22 cellular contexts compared by ENCODE assay signal in the genomic region with DNA sequence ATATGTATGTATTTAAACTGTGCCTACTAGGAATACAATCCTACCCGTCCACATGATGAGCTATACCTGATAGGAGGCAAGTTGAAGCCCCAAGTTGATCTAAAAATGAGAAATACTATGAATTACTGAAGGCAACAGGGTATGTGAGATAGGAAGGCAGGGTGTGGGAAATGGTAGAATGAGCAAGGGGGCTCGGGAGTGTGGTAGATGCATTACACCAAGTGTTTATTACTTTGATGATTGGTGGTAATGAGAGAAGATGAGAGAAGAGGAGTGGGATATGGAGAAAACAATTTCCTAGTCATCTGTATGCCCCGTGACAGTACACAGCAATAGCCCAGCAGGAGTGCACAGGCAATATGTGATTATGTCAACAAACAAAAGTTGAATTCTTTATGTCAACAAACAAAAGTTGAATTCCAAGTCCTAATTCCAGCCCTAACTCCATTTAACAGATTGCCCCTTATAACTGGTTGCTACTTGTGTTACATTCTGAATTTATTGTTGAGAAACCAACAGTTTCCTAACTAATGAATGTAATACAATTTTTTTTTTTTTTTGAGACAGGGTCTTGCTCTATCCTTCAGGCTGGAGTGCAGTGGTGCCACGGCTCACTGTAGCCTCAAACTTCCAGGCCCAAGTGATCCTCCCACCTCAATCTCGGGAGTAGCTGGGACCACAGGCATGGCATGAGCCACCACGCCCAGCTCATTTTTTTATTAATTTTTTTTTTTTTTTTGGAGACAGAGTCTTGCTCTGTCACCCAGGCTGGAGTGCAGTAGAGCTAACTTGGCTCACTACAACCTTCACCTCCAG. TPM values are rescaled to one million over a fixed set of nuclear protein-coding genes. Genes with fewer than 3 reads are reported as not detected.
A peak's percentile ranks its signal among the peaks of the same experiment; 100 is the strongest.
DNase-seq lines count a peak whose midpoint lies in the region; ATAC-seq, FAIRE-seq and TF ChIP-seq lines count a peak whose summit lies in the region.
"Had no signal": no experiment of that assay in that cellular context is flagged by ENCODE, and none has a peak within 500 bp of the region (broad histone marks: within the 10 kb centered on the region; RNA-seq: fewer than 3 reads in every experiment).

No MANE protein-coding gene starts in this region.

- no peaks in the 10 kb centered on the region for H3K27me3 ChIP-seq in transverse colon
- H3K27me3 ChIP-seq: adrenal gland, Peyer's patch, right atrium auricular region had no signal

- H3K9me3 ChIP-seq in transverse colon: no peaks in the 10 kb centered on the region
- H3K9me3 ChIP-seq: adrenal gland, mucosa of descending colon, Peyer's patch, right atrium auricular region had no signal

- no peak for ATAC-seq in left lobe of liver
- ATAC-seq in GM19035 (IDR thresholded peaks at IDR 0.05; ENCODE audit: unreplicated experiment): no peak
- ATAC-seq in GM21786 (IDR thresholded peaks at IDR 0.05; ENCODE audit: unreplicated experiment): no peak
- no peak for ATAC-seq in GM19467 (IDR thresholded peaks at IDR 0.05; ENCODE audit: unreplicated experiment)
- ATAC-seq: activated CD4-positive, CD25-positive, alpha-beta regulatory T cell treated with anti-CD3 and anti-CD28 coated beads, Interleukin-2, amount 50 U/mL, for 24 hours; HCT116; left colon; mucosa of descending colon; stimulated activated memory B cell treated with anti-CD40 and anti-IgM and Interleukin-4, amounts not matched to agents 10 μg/mL and 1 μg/mL and 100 μg/mL, for 72 hours had no signal

- H3K4me3 Mint-ChIP-seq in activated T-helper 1 cell treated with anti-CD3 and anti-CD28 coated beads, Interleukin-12 subunit alpha, Interleukin-12 subunit beta, Interleukin-2, Interleukin-4 antibody, amounts not matched to agents 30 ng/mL and 10 ng/mL and 1 ng/mL, durations not matched to agents 14 hours and 24 hours and 36 hours: peak overlapping the region; percentile 2
- H3K4me3 Mint-ChIP-seq: stimulated activated memory B cell treated with anti-CD40 and anti-IgM and Interleukin-4, amounts not matched to agents 10 μg/mL and 1 μg/mL and 100 μg/mL, for 72 hours had no signal

- TF ChIP-seq POLR2A in GM12892 (IDR thresholded peaks at IDR 0.05; ENCODE audit: low read depth, low read length) (no peak), transverse colon (IDR thresholded peaks at IDR 0.05) (no peak)

- no peak overlapping the region for H3K4me3 ChIP-seq in transverse colon
- H3K4me3 ChIP-seq: adrenal gland, mucosa of descending colon, right atrium auricular region had no signal

- WGBS in transverse colon (ENCODE audit: low coverage in 1 of 2), 2 donors: 49 to 62% methylated on average over 5 to 6 of the region's 6 CpGs

- no peak overlapping the region for H3K27ac Mint-ChIP-seq in activated T-helper 1 cell treated with anti-CD3 and anti-CD28 coated beads, Interleukin-12 subunit alpha, Interleukin-12 subunit beta, Interleukin-2, Interleukin-4 antibody, amounts not matched to agents 30 ng/mL and 10 ng/mL and 1 ng/mL, durations not matched to agents 14 hours and 24 hours and 36 hours
- H3K27ac Mint-ChIP-seq: IgD-negative memory B cell; stimulated activated memory B cell treated with anti-CD40 and anti-IgM and Interleukin-4, amounts not matched to agents 10 μg/mL and 1 μg/mL and 100 μg/mL, for 72 hours had no signal

- H3K27ac ChIP-seq in transverse colon: peak overlapping the region; percentile 92 to 96 (median 94)
- H3K27ac ChIP-seq: adrenal gland, Peyer's patch, right atrium auricular region had no signal

- in situ Hi-C loops in transverse colon (cut with MboI; ENCODE audit: low pct_ligation_motif_present in 1 of 4, low pct_unique_long_range_greater_than_20kb in 1 of 4, low sequenced_read_pairs in 3 of 4): no loop called here

- TF ChIP-seq CTCF in transverse colon (IDR thresholded peaks at IDR 0.05): no peak

- H3K4me1 ChIP-seq in transverse colon: peaks cover 0 to 32% (median 28%) of the 10 kb centered on the region in 4 donors

- H3K36me3 ChIP-seq in transverse colon: no peaks in the 10 kb centered on the region
- H3K36me3 ChIP-seq: adrenal gland, right atrium auricular region had no signal

- H3K27me3 Mint-ChIP-seq in activated T-helper 1 cell treated with anti-CD3 and anti-CD28 coated beads, Interleukin-12 subunit alpha, Interleukin-12 subunit beta, Interleukin-2, Interleukin-4 antibody, amounts not matched to agents 30 ng/mL and 10 ng/mL and 1 ng/mL, durations not matched to agents 14 hours and 24 hours and 36 hours (ENCODE audit: insufficient read depth): no peaks in the 10 kb centered on the region
- H3K27me3 Mint-ChIP-seq: IgD-negative memory B cell; stimulated activated memory B cell treated with anti-CD40 and anti-IgM and Interleukin-4, amounts not matched to agents 10 μg/mL and 1 μg/mL and 100 μg/mL, for 72 hours had no signal

- no peak for TF ChIP-seq EP300 in transverse colon (IDR thresholded peaks at IDR 0.05; ENCODE audit: low read depth)

- H3K36me3 Mint-ChIP-seq in activated T-helper 1 cell treated with anti-CD3 and anti-CD28 coated beads, Interleukin-12 subunit alpha, Interleukin-12 subunit beta, Interleukin-2, Interleukin-4 antibody, amounts not matched to agents 30 ng/mL and 10 ng/mL and 1 ng/mL, durations not matched to agents 14 hours and 24 hours and 36 hours (ENCODE audit: low read depth): peaks cover 11% of the 10 kb centered on the region
- H3K36me3 Mint-ChIP-seq: IgD-negative memory B cell had no signal

- FAIRE-seq in GM12892 (lab: Jason Lieb, UNC): peak; percentile 38

- DNase-seq in GM12892 (ENCODE audit: insufficient read length) (no peak), left lobe of liver (ENCODE audit: low spot score) (peak; percentile 15), transverse colon (no peak)
- no peak for DNase-seq in activated T-helper 1 cell treated with anti-CD3 and anti-CD28 coated beads, Interleukin-12 subunit alpha, Interleukin-12 subunit beta, Interleukin-2, Interleukin-4 antibody, amounts not matched to agents 30 ng/mL and 10 ng/mL and 1 ng/mL, durations not matched to agents 14 hours and 24 hours and 36 hours (ENCODE audit: low spot score)
- DNase-seq: activated CD8-positive, alpha-beta memory T cell treated with anti-CD3 and anti-CD28 coated beads for 24 hours; adrenal gland; AML-193; erythroblast; left colon; mucosa of descending colon; NCI-H187; NCI-H226; Peyer's patch; T1000 had no signal

- H3K4me1 Mint-ChIP-seq in activated T-helper 1 cell treated with anti-CD3 and anti-CD28 coated beads, Interleukin-12 subunit alpha, Interleukin-12 subunit beta, Interleukin-2, Interleukin-4 antibody, amounts not matched to agents 30 ng/mL and 10 ng/mL and 1 ng/mL, durations not matched to agents 14 hours and 24 hours and 36 hours (ENCODE audit: low read depth): peaks cover 42% of the 10 kb centered on the region

- intact Hi-C loops in activated T-helper 1 cell treated with anti-CD3 and anti-CD28 coated beads, Interleukin-12 subunit alpha, Interleukin-12 subunit beta, Interleukin-2, Interleukin-4 antibody, amounts not matched to agents 30 ng/mL and 10 ng/mL and 1 ng/mL, durations not matched to agents 14 hours and 24 hours and 36 hours (cut with micrococcal nuclease): no loop called here
- intact Hi-C loops in transverse colon (cut with DNase I; ENCODE audit: low total_unique reads): no loop called here

- H3K9me3 Mint-ChIP-seq in activated T-helper 1 cell treated with anti-CD3 and anti-CD28 coated beads, Interleukin-12 subunit alpha, Interleukin-12 subunit beta, Interleukin-2, Interleukin-4 antibody, amounts not matched to agents 30 ng/mL and 10 ng/mL and 1 ng/mL, durations not matched to agents 14 hours and 24 hours and 36 hours: no peaks in the 10 kb centered on the region
- H3K9me3 Mint-ChIP-seq: IgD-negative memory B cell; stimulated activated memory B cell treated with anti-CD40 and anti-IgM and Interleukin-4, amounts not matched to agents 10 μg/mL and 1 μg/mL and 100 μg/mL, for 72 hours had no signal

RNA-seq across cellular contexts. Expression of gene LPCAT3, which starts 2.5 kb away (rescaled TPM):
- 16.2 TPM for polyA plus RNA-seq in GM12892 (2012; ENCODE audit: missing spikeins)
- total RNA-seq in activated T-helper 1 cell treated with anti-CD3 and anti-CD28 coated beads, Interleukin-12 subunit alpha, Interleukin-12 subunit beta, Interleukin-2, Interleukin-4 antibody, amounts not matched to agents 30 ng/mL and 10 ng/mL and 1 ng/mL, durations not matched to agents 14 hours and 24 hours and 36 hours: 27.9 and 30.0 TPM in 2 replicates
- 54.3 TPM for total RNA-seq in left lobe of liver
- 100 to 1,000 TPM in 3 of 4 donors, 10 to 100 TPM in 1; 56.1 to 271 (median 111) TPM for total RNA-seq in transverse colon

RNA-seq across cellular contexts. Expression of gene C1S, which starts 44.8 kb away (rescaled TPM):
- 1.00 TPM for polyA plus RNA-seq in GM12892 (2012; ENCODE audit: missing spikeins)
- 1.6 and 2.4 TPM in 2 replicates for total RNA-seq in activated T-helper 1 cell treated with anti-CD3 and anti-CD28 coated beads, Interleukin-12 subunit alpha, Interleukin-12 subunit beta, Interleukin-2, Interleukin-4 antibody, amounts not matched to agents 30 ng/mL and 10 ng/mL and 1 ng/mL, durations not matched to agents 14 hours and 24 hours and 36 hours
- total RNA-seq in left lobe of liver (1,760 TPM), transverse colon (100 to 1,000 TPM; 103 to 191 (median 117) TPM)
- polyA plus RNA-seq: IgD-negative memory B cell had no signal

RNA-seq across cellular contexts. Expression of gene EMG1, which starts 45.0 kb away (rescaled TPM):
- 109 TPM for polyA plus RNA-seq in GM12892 (2012; ENCODE audit: missing spikeins)
- total RNA-seq in activated T-helper 1 cell treated with anti-CD3 and anti-CD28 coated beads, Interleukin-12 subunit alpha, Interleukin-12 subunit beta, Interleukin-2, Interleukin-4 antibody, amounts not matched to agents 30 ng/mL and 10 ng/mL and 1 ng/mL, durations not matched to agents 14 hours and 24 hours and 36 hours: 132 and 134 TPM in 2 replicates
- total RNA-seq in left lobe of liver (16.1 TPM), transverse colon (10 to 100 TPM in 3 of 4 donors, 1 to 10 TPM in 1; 5.6 to 30.6 (median 26.6) TPM)

RNA-seq across cellular contexts. Expression of gene PHB2, which starts 45.3 kb away (rescaled TPM):
- 315 TPM for polyA plus RNA-seq in GM12892 (2012; ENCODE audit: missing spikeins)
- total RNA-seq in activated T-helper 1 cell treated with anti-CD3 and anti-CD28 coated beads, Interleukin-12 subunit alpha, Interleukin-12 subunit beta, Interleukin-2, Interleukin-4 antibody, amounts not matched to agents 30 ng/mL and 10 ng/mL and 1 ng/mL, durations not matched to agents 14 hours and 24 hours and 36 hours: 456 and 469 TPM in 2 replicates
- total RNA-seq in left lobe of liver (129 TPM), transverse colon (100 to 1,000 TPM; 196 to 402 (median 263) TPM)

Comparison
In these comparisons a context has a peak if more than half of its experiments do, and no peak if none do; other contexts are left out.
1. RNA of gene C1S, which starts 44.8 kb away (total RNA-seq): 1,760 TPM in left lobe of liver (single experiment) and 103 to 191 TPM in transverse colon; 1.6 to 2.4 TPM in activated T-helper 1 cell treated with anti-CD3 and anti-CD28 coated beads, Interleukin-12 subunit alpha, Interleukin-12 subunit beta, Interleukin-2, Interleukin-4 antibody, amounts not matched to agents 30 ng/mL and 10 ng/mL and 1 ng/mL, durations not matched to agents 14 hours and 24 hours and 36 hours; every median in the first group is over 10 times any median in the second.